32 cellular contexts compared by ENCODE assay signal in the genomic region with DNA sequence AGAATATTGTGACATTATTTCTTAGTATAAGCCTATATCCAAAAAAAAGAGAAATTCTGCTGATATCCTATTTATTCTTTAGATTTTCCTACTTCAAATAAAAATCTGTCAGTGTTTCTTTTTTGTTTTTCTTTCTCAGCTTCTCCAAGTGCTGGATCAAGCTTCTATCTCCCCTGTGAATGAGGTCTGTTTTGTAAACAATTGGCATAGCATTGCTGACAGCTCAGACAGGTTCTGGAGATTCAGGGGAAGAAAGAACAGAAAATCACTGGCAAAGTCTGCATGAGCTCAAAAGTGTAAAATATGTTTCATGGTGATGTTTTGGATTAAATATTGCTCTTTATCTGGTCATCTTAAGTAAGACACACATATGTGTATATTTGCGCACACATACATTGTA.
"Had no signal": no experiment of that assay in that cellular context is flagged by ENCODE, and none has a peak within 500 bp of the region (broad histone marks: within the 10 kb centered on the region; RNA-seq: fewer than 3 reads in every experiment).

No MANE protein-coding gene starts in this region.

- H3K27me3 ChIP-seq: adrenal gland, ascending aorta, body of pancreas, brain microvascular endothelial cell, breast epithelium, cardiac muscle cell had no signal

- DNase-seq: activated effector memory CD4-positive, alpha-beta T cell treated with anti-CD3 and anti-CD28 coated beads, Interleukin-2, amount 50 U/mL, for 16 hours; activated effector memory CD4-positive, alpha-beta T cell treated with Interleukin-2 at 50 U/mL for 16 hours; activated gamma-delta T cell; activated gamma-delta T cell treated with Interleukin-2 at 50 U/mL for 16 hours; activated naive CD4-positive, alpha-beta T cell; activated naive CD4-positive, alpha-beta T cell treated with anti-CD3 and anti-CD28 coated beads for 36 hours; activated naive CD4-positive, alpha-beta T cell treated with anti-CD3 and anti-CD28 coated beads, Interleukin-2, amount 10 ng/mL, durations not matched to agents 7 days and 5 days; activated naive CD4-positive, alpha-beta T cell treated with anti-CD3 and anti-CD28 coated beads, Interleukin-2, amount 50 U/mL, for 16 hours; activated naive CD4-positive, alpha-beta T cell treated with Interleukin-2 at 50 U/mL for 16 hours; activated naive CD8-positive, alpha-beta T cell treated with anti-CD3 and anti-CD28 coated beads for 36 hours; activated naive CD8-positive, alpha-beta T cell treated with anti-CD3 and anti-CD28 coated beads, Interleukin-2, amount 10 ng/mL, durations not matched to agents 7 days and 5 days; activated naive CD8-positive, alpha-beta T cell treated with anti-CD3 and anti-CD28 coated beads, Interleukin-2, amount 50 U/mL, for 24 hours; activated T-cell treated with anti-CD3 and anti-CD28 coated beads, Interleukin-2, amount 50 U/mL, for 1 hour; activated T-cell treated with anti-CD3 and anti-CD28 coated beads, Interleukin-2, amount 50 U/mL, for 24 hours; activated T-cell treated with anti-CD3 and anti-CD28 coated beads, Interleukin-2, amount 50 U/mL, for 4 hours; activated T-cell treated with anti-CD3 and anti-CD28 coated beads, Interleukin-2, amount 50 U/mL, for 48 hours; activated T-cell treated with anti-CD3 and anti-CD28 coated beads, Interleukin-2, amount 50 U/mL, for 72 hours; adrenal gland; amniotic stem cell; amygdala; anterior cingulate cortex; aorta; body of pancreas; brain microvascular endothelial cell; caudate nucleus; central memory CD4-positive, alpha-beta T cell; cerebellar nuclear complex had no signal

- H3K36me3 ChIP-seq: adrenal gland, ascending aorta, brain microvascular endothelial cell, breast epithelium, cardiac muscle cell had no signal

- H3K4me3 ChIP-seq: adrenal gland, ascending aorta, body of pancreas, breast epithelium, cardiac muscle cell had no signal

- H3K27ac ChIP-seq: adrenal gland, ascending aorta, body of pancreas, brain microvascular endothelial cell, breast epithelium, cardiac muscle cell had no signal

- FAIRE-seq: astrocyte, bronchial epithelial cell had no signal

- H3K9me3 ChIP-seq: adrenal gland, ascending aorta, body of pancreas, breast epithelium had no signal

- H3K4me1 ChIP-seq: adrenal gland, ascending aorta, body of pancreas, breast epithelium had no signal
